36 cellular contexts compared by ENCODE assay signal in genomic region chr6:107083921-107084320, GRCh38.
"Had no signal": no experiment of that assay in that cellular context is flagged by ENCODE, and none has a peak within 500 bp of the region (broad histone marks: within the 10 kb centered on the region; RNA-seq: fewer than 3 reads in every experiment).

No MANE protein-coding gene starts in this region.

- H3K4me3 ChIP-seq: adrenal gland, body of pancreas, heart left ventricle had no signal

- H3K4me3 Mint-ChIP-seq: activated CD4-positive, alpha-beta memory T cell treated with anti-CD3 and anti-CD28 coated beads for 36 hours; activated CD4-positive, alpha-beta T cell treated with anti-CD3 and anti-CD28 coated beads for 36 hours; activated CD4-positive, alpha-beta T cell treated with anti-CD3 and anti-CD28 coated beads, Interleukin-2, amount 10 ng/mL, durations not matched to agents 24 days and 14 days; activated CD8-positive, alpha-beta memory T cell treated with anti-CD3 and anti-CD28 coated beads, Interleukin-2, amount 10 ng/mL, durations not matched to agents 7 days and 5 days; activated CD8-positive, alpha-beta T cell treated with anti-CD3 and anti-CD28 coated beads, Interleukin-2, amount 10 ng/mL, durations not matched to agents 7 days and 5 days; activated naive CD4-positive, alpha-beta T cell treated with anti-CD3 and anti-CD28 coated beads for 36 hours; activated naive CD4-positive, alpha-beta T cell treated with anti-CD3 and anti-CD28 coated beads, Interleukin-2, amount 50 U/mL, for 24 hours; activated naive CD8-positive, alpha-beta T cell treated with anti-CD3 and anti-CD28 coated beads for 36 hours; activated naive CD8-positive, alpha-beta T cell treated with anti-CD3 and anti-CD28 coated beads, Interleukin-2, amount 50 U/mL, for 24 hours; activated T-helper 1 cell treated with anti-CD3 and anti-CD28 coated beads, Interleukin-12 subunit alpha, Interleukin-12 subunit beta, Interleukin-2, Interleukin-4 antibody, amounts not matched to agents 30 ng/mL and 10 ng/mL and 1 ng/mL, durations not matched to agents 14 hours and 24 hours and 36 hours; effector memory CD8-positive, alpha-beta T cell; T-helper 17 cell; T-helper 2 cell treated with Interferon-gamma antibody and Interleukin-4, amounts not matched to agents 5 μg/mL and 100 μg/mL, for 36 hours had no signal

- H3K27me3 ChIP-seq: adrenal gland, body of pancreas, heart left ventricle had no signal

- H3K27ac ChIP-seq: adrenal gland, body of pancreas, heart left ventricle, WERI-Rb-1 had no signal

- DNase-seq: activated CD4-positive, alpha-beta memory T cell treated with anti-CD3 and anti-CD28 coated beads for 36 hours; activated CD4-positive, alpha-beta T cell treated with anti-CD3 and anti-CD28 coated beads for 36 hours; activated CD4-positive, alpha-beta T cell treated with anti-CD3 and anti-CD28 coated beads, Interleukin-2, amount 10 ng/mL, durations not matched to agents 24 days and 14 days; activated CD4-positive, CD25-positive, alpha-beta regulatory T cell; activated CD4-positive, CD25-positive, alpha-beta regulatory T cell treated with anti-CD3 and anti-CD28 coated beads, Interleukin-2, amount 50 U/mL, for 72 hours; activated CD8-positive, alpha-beta memory T cell treated with anti-CD3 and anti-CD28 coated beads, Interleukin-2, amount 10 ng/mL, durations not matched to agents 7 days and 5 days; activated CD8-positive, alpha-beta memory T cell treated with anti-CD3 and anti-CD28 coated beads, Interleukin-2, amount 50 U/mL, for 4 hours; activated CD8-positive, alpha-beta T cell treated with anti-CD3 and anti-CD28 coated beads, Interleukin-2, amount 10 ng/mL, durations not matched to agents 7 days and 5 days; activated naive CD4-positive, alpha-beta T cell treated with anti-CD3 and anti-CD28 coated beads for 36 hours; activated naive CD8-positive, alpha-beta T cell treated with anti-CD3 and anti-CD28 coated beads for 36 hours; activated naive CD8-positive, alpha-beta T cell treated with anti-CD3 and anti-CD28 coated beads, Interleukin-2, amount 50 U/mL, for 24 hours; activated T-cell treated with anti-CD3 and anti-CD28 coated beads, Interleukin-2, amount 50 U/mL, for 1 hour; activated T-cell treated with anti-CD3 and anti-CD28 coated beads, Interleukin-2, amount 50 U/mL, for 48 hours; adrenal gland; amygdala; aorta; body of pancreas; caudate nucleus; cortex of kidney; dermis blood vessel endothelial cell; effector CD4-positive, alpha-beta T cell; effector memory CD8-positive, alpha-beta T cell; foreskin fibroblast; heart left ventricle; T-helper 1 cell; T-helper 17 cell; T1000; WERI-Rb-1 had no signal

- FAIRE-seq: colon, endometrium, frontal cortex had no signal

- H3K9me3 Mint-ChIP-seq: activated CD4-positive, alpha-beta T cell treated with anti-CD3 and anti-CD28 coated beads, Interleukin-2, amount 10 ng/mL, durations not matched to agents 24 days and 14 days; activated naive CD4-positive, alpha-beta T cell treated with anti-CD3 and anti-CD28 coated beads, Interleukin-2, amount 50 U/mL, for 24 hours; activated naive CD8-positive, alpha-beta T cell treated with anti-CD3 and anti-CD28 coated beads, Interleukin-2, amount 50 U/mL, for 24 hours; activated T-helper 2 cell treated with anti-CD3 and anti-CD28 coated beads, Interferon-gamma antibody, Interleukin-2, Interleukin-4, amounts not matched to agents 10 μg/mL and 5 μg/mL and 100 μg/mL, durations not matched to agents 14 hours and 24 hours and 36 hours; effector memory CD8-positive, alpha-beta T cell had no signal

- H3K9me3 ChIP-seq: adrenal gland, body of pancreas had no signal

- H3K27ac Mint-ChIP-seq: activated CD4-positive, alpha-beta memory T cell treated with anti-CD3 and anti-CD28 coated beads for 36 hours; activated CD4-positive, alpha-beta T cell treated with anti-CD3 and anti-CD28 coated beads for 36 hours; activated CD4-positive, alpha-beta T cell treated with anti-CD3 and anti-CD28 coated beads, Interleukin-2, amount 10 ng/mL, durations not matched to agents 24 days and 14 days; activated CD8-positive, alpha-beta memory T cell treated with anti-CD3 and anti-CD28 coated beads, Interleukin-2, amount 10 ng/mL, durations not matched to agents 7 days and 5 days; activated CD8-positive, alpha-beta T cell treated with anti-CD3 and anti-CD28 coated beads, Interleukin-2, amount 10 ng/mL, durations not matched to agents 7 days and 5 days; activated naive CD4-positive, alpha-beta T cell treated with anti-CD3 and anti-CD28 coated beads for 36 hours; activated naive CD4-positive, alpha-beta T cell treated with anti-CD3 and anti-CD28 coated beads, Interleukin-2, amount 50 U/mL, for 24 hours; activated naive CD8-positive, alpha-beta T cell treated with anti-CD3 and anti-CD28 coated beads for 36 hours; activated naive CD8-positive, alpha-beta T cell treated with anti-CD3 and anti-CD28 coated beads, Interleukin-2, amount 50 U/mL, for 24 hours; activated T-helper 1 cell treated with anti-CD3 and anti-CD28 coated beads, Interleukin-12 subunit alpha, Interleukin-12 subunit beta, Interleukin-2, Interleukin-4 antibody, amounts not matched to agents 30 ng/mL and 10 ng/mL and 1 ng/mL, durations not matched to agents 14 hours and 24 hours and 36 hours; effector memory CD8-positive, alpha-beta T cell; T-helper 17 cell had no signal

- ATAC-seq: activated CD4-positive, alpha-beta T cell treated with anti-CD3 and anti-CD28 coated beads for 36 hours; activated CD8-positive, alpha-beta memory T cell treated with anti-CD3 and anti-CD28 coated beads, Interleukin-2, amount 10 ng/mL, durations not matched to agents 7 days and 5 days; activated CD8-positive, alpha-beta T cell treated with anti-CD3 and anti-CD28 coated beads, Interleukin-2, amount 10 ng/mL, durations not matched to agents 7 days and 5 days; activated naive CD8-positive, alpha-beta T cell treated with anti-CD3 and anti-CD28 coated beads, Interleukin-2, amount 50 U/mL, for 24 hours; body of pancreas; effector memory CD8-positive, alpha-beta T cell; esophagus mucosa; heart left ventricle; T-helper 17 cell had no signal

- H3K4me1 Mint-ChIP-seq: activated naive CD4-positive, alpha-beta T cell treated with anti-CD3 and anti-CD28 coated beads, Interleukin-2, amount 50 U/mL, for 24 hours; T-helper 17 cell had no signal

- H3K4me1 ChIP-seq: adrenal gland, body of pancreas had no signal

- H3K36me3 ChIP-seq: adrenal gland, heart left ventricle had no signal

- H3K27me3 Mint-ChIP-seq: activated CD4-positive, alpha-beta memory T cell treated with anti-CD3 and anti-CD28 coated beads for 36 hours; activated CD4-positive, alpha-beta T cell treated with anti-CD3 and anti-CD28 coated beads for 36 hours; activated CD4-positive, alpha-beta T cell treated with anti-CD3 and anti-CD28 coated beads, Interleukin-2, amount 10 ng/mL, durations not matched to agents 24 days and 14 days; activated CD8-positive, alpha-beta memory T cell treated with anti-CD3 and anti-CD28 coated beads, Interleukin-2, amount 10 ng/mL, durations not matched to agents 7 days and 5 days; activated naive CD4-positive, alpha-beta T cell treated with anti-CD3 and anti-CD28 coated beads, Interleukin-2, amount 50 U/mL, for 24 hours; activated naive CD8-positive, alpha-beta T cell treated with anti-CD3 and anti-CD28 coated beads for 36 hours; activated naive CD8-positive, alpha-beta T cell treated with anti-CD3 and anti-CD28 coated beads, Interleukin-2, amount 50 U/mL, for 24 hours; effector memory CD8-positive, alpha-beta T cell; T-helper 17 cell had no signal
